In genomic region chr4:12928751-12929150, GRCh38 we compare ENCODE assay signal across 28 cellular contexts.
"Had no signal": no experiment of that assay in that cellular context is flagged by ENCODE, and none has a peak within 500 bp of the region (broad histone marks: within the 10 kb centered on the region; RNA-seq: fewer than 3 reads in every experiment).

No MANE protein-coding gene starts in this region.

- DNase-seq: activated effector memory CD4-positive, alpha-beta T cell treated with anti-CD3 and anti-CD28 coated beads, Interleukin-2, amount 50 U/mL, for 16 hours; activated effector memory CD4-positive, alpha-beta T cell treated with Interleukin-2 at 50 U/mL for 16 hours; activated gamma-delta T cell; activated gamma-delta T cell treated with Interleukin-2 at 50 U/mL for 16 hours; activated naive CD4-positive, alpha-beta T cell; activated naive CD4-positive, alpha-beta T cell treated with anti-CD3 and anti-CD28 coated beads for 36 hours; activated naive CD4-positive, alpha-beta T cell treated with anti-CD3 and anti-CD28 coated beads, Interleukin-2, amount 10 ng/mL, durations not matched to agents 7 days and 5 days; activated naive CD4-positive, alpha-beta T cell treated with anti-CD3 and anti-CD28 coated beads, Interleukin-2, amount 50 U/mL, for 16 hours; activated naive CD4-positive, alpha-beta T cell treated with Interleukin-2 at 50 U/mL for 16 hours; activated naive CD8-positive, alpha-beta T cell treated with anti-CD3 and anti-CD28 coated beads for 36 hours; activated naive CD8-positive, alpha-beta T cell treated with anti-CD3 and anti-CD28 coated beads, Interleukin-2, amount 10 ng/mL, durations not matched to agents 7 days and 5 days; activated naive CD8-positive, alpha-beta T cell treated with anti-CD3 and anti-CD28 coated beads, Interleukin-2, amount 50 U/mL, for 24 hours; activated T-cell treated with anti-CD3 and anti-CD28 coated beads, Interleukin-2, amount 50 U/mL, for 4 hours; activated T-cell treated with anti-CD3 and anti-CD28 coated beads, Interleukin-2, amount 50 U/mL, for 48 hours; activated T-cell treated with anti-CD3 and anti-CD28 coated beads, Interleukin-2, amount 50 U/mL, for 72 hours; adrenal gland; amniotic stem cell; amygdala; anterior cingulate cortex; aorta; body of pancreas; brain microvascular endothelial cell; caudate nucleus; central memory CD4-positive, alpha-beta T cell; cerebellar nuclear complex had no signal

- H3K4me1 ChIP-seq: adrenal gland, body of pancreas, breast epithelium had no signal

- H3K9me3 ChIP-seq: adrenal gland, ascending aorta, breast epithelium had no signal

- H3K36me3 ChIP-seq: adrenal gland, ascending aorta, brain microvascular endothelial cell, breast epithelium, cardiac muscle cell had no signal

- H3K4me3 ChIP-seq: adrenal gland, ascending aorta, body of pancreas, breast epithelium, cardiac muscle cell had no signal

- H3K27me3 ChIP-seq: adrenal gland, ascending aorta, body of pancreas, brain microvascular endothelial cell, breast epithelium, cardiac muscle cell had no signal
